7 cellular contexts compared by ENCODE assay signal in the genomic region with DNA sequence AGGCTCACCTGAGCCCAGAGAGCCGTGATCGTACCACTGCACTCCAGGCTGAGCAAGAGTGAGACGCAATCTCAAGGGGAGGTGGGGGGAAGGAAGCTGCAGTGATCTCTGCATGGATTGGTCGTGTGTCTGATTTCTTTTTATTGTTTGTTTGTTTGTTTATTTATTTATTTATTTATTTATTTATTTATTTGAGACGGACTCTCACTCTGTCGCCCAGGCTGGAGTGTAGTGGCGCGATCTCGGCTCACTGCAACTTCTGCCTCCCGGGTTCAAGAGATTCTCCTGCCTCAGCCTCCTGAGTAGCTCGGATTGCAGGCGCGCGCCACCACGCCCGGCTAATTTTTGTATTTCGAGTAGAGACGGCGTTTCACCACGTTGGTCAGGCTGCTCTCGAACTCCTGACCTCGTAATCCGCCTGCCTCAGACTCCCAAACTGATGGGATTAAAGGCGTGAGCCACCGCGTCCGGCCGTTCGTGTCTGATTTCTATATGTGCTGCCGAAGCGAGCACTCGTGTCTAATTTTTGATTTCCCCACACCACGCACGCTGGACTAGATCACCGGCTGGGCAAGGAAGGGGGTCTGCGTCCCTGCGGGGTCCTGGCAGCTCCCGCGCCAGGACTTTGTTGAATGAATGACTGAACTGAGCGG. TPM values are rescaled to one million over a fixed set of nuclear protein-coding genes. Genes with fewer than 3 reads are reported as not detected.
DNase-seq lines count a peak whose midpoint lies in the region; ATAC-seq and TF ChIP-seq lines count a peak whose summit lies in the region.

No MANE protein-coding gene starts in this region.

- H3K27me3 ChIP-seq in iPS DF 6.9 (ENCODE audit: control insufficient read depth, insufficient read depth, low read length) (no peaks in the 10 kb centered on the region), spleen (replicated peaks in 1 of 7) (peaks cover 0 to 45% (median 17%) of the 10 kb centered on the region in 7 donors)

- TF ChIP-seq CTCF in HFF-Myc (IDR thresholded peaks at IDR 0.05; ENCODE audit: low read depth, low read length, missing control alignments): no peak
- TF ChIP-seq CTCF in WTC11 (IDR thresholded peaks at IDR 0.05): no peak
- TF ChIP-seq CTCF in spleen (IDR thresholded peaks at IDR 0.05 in 8 of 11, conservative IDR thresholded peaks at IDR 0.05 in 3 of 11): no peak

- peaks cover 2% of the 10 kb centered on the region; the same call in 1 of the 2 replicates for H3K27me3 Mint-ChIP-seq in WTC11 (ENCODE audit: low read depth)

- H3K9me3 ChIP-seq in iPS DF 6.9 (ENCODE audit: control insufficient read depth, insufficient read depth, low read length) (no peaks in the 10 kb centered on the region), spleen (no peaks in the 10 kb centered on the region)

- intact Hi-C loops in spleen (cut with DNase I; ENCODE audit: low total_unique reads): no loop called here

- peaks cover 59% of the 10 kb centered on the region for H3K4me1 Mint-ChIP-seq in WTC11

- H3K27ac ChIP-seq in iPS DF 6.9 (ENCODE audit: low read length) (no peak overlapping the region), spleen (peak overlapping the region in 5 of 8 donors; percentile 82 to 95 (median 94))

- ATAC-seq in WTC11 (no peak), HG02938 (IDR thresholded peaks at IDR 0.05; ENCODE audit: unreplicated experiment) (no peak), HG03045 (IDR thresholded peaks at IDR 0.05; ENCODE audit: unreplicated experiment) (no peak)

- H3K36me3 ChIP-seq in iPS DF 6.9 (ENCODE audit: control insufficient read depth, insufficient read depth, low read length) (peaks cover 12% of the 10 kb centered on the region), spleen (no peaks in the 10 kb centered on the region)

- H3K4me1 ChIP-seq in iPS DF 6.9 (ENCODE audit: control insufficient read depth, insufficient read depth, low read length) (peaks cover 10% of the 10 kb centered on the region), spleen (peaks cover 41 to 72% (median 64%) of the 10 kb centered on the region in 6 donors)

- POLR2A ChIA-PET in WTC11 (lab: Charles Lee): interaction anchor here (0.6 to 17.1 kb wide), 12 partner anchors 10 to 89 kb away, joined by 3 to 502 read pairs (median 6); a partner anchor contains a TSS

- H3K9me3 Mint-ChIP-seq in WTC11: no peaks in the 10 kb centered on the region

- peaks cover 23% of the 10 kb centered on the region for H3K36me3 Mint-ChIP-seq in WTC11

- DNase-seq in HFF-Myc (ENCODE audit: extremely low read depth, low read depth): no peak
- no peak for DNase-seq in WTC11 (ENCODE audit: low spot score)
- no peak for DNase-seq in iPS DF 6.9 (ENCODE audit: low read depth, low spot score)
- no peak for DNase-seq in spleen
- no peak for DNase-seq in activated naive CD4-positive, alpha-beta T cell treated with Interleukin-2 at 50 U/mL for 16 hours

- H3K27ac Mint-ChIP-seq in WTC11: peak overlapping the region; percentile 98

- no peak for TF ChIP-seq POLR2A in spleen (IDR thresholded peaks at IDR 0.05)

- WGBS in iPS DF 6.9 (ENCODE audit: insufficient coverage, insufficient read length): no CpG with 5 or more reads among the region's 40 CpGs
- 29 to 53% (median 32%) methylated on average over 28 to 40 of the region's 40 CpGs for WGBS in spleen, 5 donors

- H3K4me3 ChIP-seq in HFF-Myc (replicated peaks; ENCODE audit: low read depth, low read length): peak overlapping the region; percentile 96
- peak overlapping the region; percentile 41; the same call in 1 of the 2 replicates for H3K4me3 ChIP-seq in iPS DF 6.9 (ENCODE audit: low read length)
- H3K4me3 ChIP-seq in spleen: peak overlapping the region in 7 of 8 donors; percentile 56 to 86 (median 59)

- CTCF ChIA-PET in WTC11 (lab: Charles Lee): interaction anchor here (0.7 to 8.6 kb wide), 16 partner anchors 12 to 146 kb away, joined by 3 to 360 read pairs (median 4); a partner anchor contains a TSS

- peak overlapping the region; percentile 86 for H3K4me3 Mint-ChIP-seq in WTC11

TF ChIP-seq in WTC11, 78 proteins besides CTCF, POLR2A, EP300 and RAD21:
- TF ChIP-seq TCF7 (CRISPR knock-in tag; IDR thresholded peaks at IDR 0.05; ENCODE audit: low read depth) (no peak), FOXJ3 (CRISPR knock-in tag; IDR thresholded peaks at IDR 0.05; ENCODE audit: borderline replicate concordance) (no peak), NR3C1 (CRISPR knock-in tag; conservative IDR thresholded peaks at IDR 0.05; ENCODE audit: low read depth) (no peak), PRRX2 (CRISPR knock-in tag; IDR thresholded peaks at IDR 0.05) (no peak), HMGA2 (CRISPR knock-in tag; IDR thresholded peaks at IDR 0.05) (peak; percentile 5; the same call in 1 of the 2 replicates)
TF ChIP-seq in WTC11: peak in this region for 1.

RNA-seq across cellular contexts. Expression of a gene that starts 0.4 kb away (rescaled TPM):
- total RNA-seq in WTC11 (2021) (78.9 to 87.0 TPM (median 79.5 TPM) in 3 replicates), spleen (10 to 100 TPM in 3 of 7 donors, 1 to 10 TPM in 4; 2.0 to 26.1 (median 7.5) TPM)
- polyA plus RNA-seq in spleen: 10 to 100 TPM in 1 of 3 donors, 1 to 10 TPM in 2; 7.7 to 16.5 (median 8.3) TPM

RNA-seq across cellular contexts. Expression of a gene that starts 1.7 kb away (rescaled TPM):
- 746 to 778 TPM (median 775 TPM) in 3 replicates for total RNA-seq in WTC11 (2021)
- not detected for total RNA-seq in spleen
- polyA plus RNA-seq in spleen: not detected

RNA-seq across cellular contexts. Expression of a gene that starts 4.0 kb away (rescaled TPM):
- total RNA-seq in WTC11 (2021) (76.0 to 84.0 TPM (median 83.2 TPM) in 3 replicates), spleen (10 to 100 TPM; 15.5 to 30.8 (median 21.6) TPM)
- 10 to 100 TPM; 60.5 to 74.5 (median 62.8) TPM for polyA plus RNA-seq in spleen

RNA-seq across cellular contexts. Expression of a gene that starts 4.1 kb away (rescaled TPM):
- total RNA-seq in WTC11 (2021): 76.5 to 94.2 TPM (median 88.7 TPM) in 3 replicates
- total RNA-seq in spleen: 10 to 100 TPM; 19.3 to 30.4 (median 26.3) TPM
- polyA plus RNA-seq in spleen: 10 to 100 TPM; 40.7 to 57.2 (median 41.0) TPM

RNA-seq across cellular contexts. Expression of a gene that starts 7.0 kb away (rescaled TPM):
- total RNA-seq in WTC11 (2021) (0.87 to 1.1 TPM (median 0.92 TPM) in 3 replicates), spleen (1 to 10 TPM in 2 of 7 donors, under 1 TPM in 5; 0.24 to 1.7 (median 0.56) TPM)
- polyA plus RNA-seq in spleen: under 1 TPM; 0.06 to 0.37 (median 0.16) TPM

Comparison
In these comparisons a context has a peak if more than half of its experiments do, and no peak if none do; other contexts are left out.
1. H3K4me3 ChIP-seq: peak in every context shown above with its lines; median percentile 96 in HFF-Myc; 59 in spleen; 41 in iPS DF 6.9.
2. RNA of a gene that starts 1.7 kb away (total RNA-seq): 746 to 778 TPM in WTC11; not detected in spleen; every median in the first group is over 100 times any median in the second.